Comparison of ENCODE assay signal across 1 cellular context in the genomic region with DNA sequence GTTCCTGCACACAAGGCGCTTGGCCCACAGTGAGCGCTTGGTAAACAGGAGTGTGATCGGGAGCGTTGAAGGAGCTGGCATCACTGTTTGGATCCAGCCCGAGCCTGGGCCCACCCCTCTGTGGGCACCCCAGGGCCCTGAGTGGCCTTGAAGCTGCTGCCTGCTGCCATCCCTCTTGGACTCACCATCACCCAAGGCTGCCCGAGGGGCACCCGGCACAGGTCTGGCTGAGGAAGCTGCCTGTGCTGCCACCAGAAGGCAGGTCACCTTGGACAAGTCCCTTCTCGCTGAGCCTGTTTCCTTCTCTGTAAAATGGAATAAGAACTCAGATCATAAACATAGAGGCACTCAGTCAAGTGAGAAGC.
TF ChIP-seq lines count a peak whose summit lies in the region.

No MANE protein-coding gene starts in this region.

TF ChIP-seq in K562, 482 proteins besides CTCF, POLR2A, EP300 and RAD21:
- TF ChIP-seq EHMT2 (IDR thresholded peaks at IDR 0.05) = no peak
- no peak for TF ChIP-seq ZNF134 (CRISPR knock-in tag; conservative IDR thresholded peaks at IDR 0.05)
- no peak for TF ChIP-seq TAL1 (IDR thresholded peaks at IDR 0.05)
- TF ChIP-seq ZSCAN29 (IDR thresholded peaks at IDR 0.05) = no peak
- TF ChIP-seq POLR2G (IDR thresholded peaks at IDR 0.05; ENCODE audit: low read depth, low read length) = peak; percentile 50; the same call in 1 of the 2 replicates
- no peak for TF ChIP-seq PCBP1 (IDR thresholded peaks at IDR 0.05; ENCODE audit: low read depth, low read length, poor library complexity, severe bottlenecking)
TF ChIP-seq in K562: peak in this region for 1.
